In genomic region chr6:100228437-100229424, GRCh38 we compare ENCODE assay signal across 1 cellular context.
TF ChIP-seq lines count a peak whose summit lies in the region.

No MANE protein-coding gene starts in this region.

TF ChIP-seq in HepG2, 621 proteins besides CTCF, POLR2A, EP300 and RAD21 (continued from another document and continues in another):
- TF ChIP-seq THAP9 (CRISPR knock-in tag; IDR thresholded peaks at IDR 0.05; ENCODE audit: borderline replicate concordance) (no peak), ISL2 (CRISPR knock-in tag; IDR thresholded peaks at IDR 0.05) (no peak), ZNF460 (CRISPR knock-in tag; IDR thresholded peaks at IDR 0.05; ENCODE audit: borderline replicate concordance) (no peak), TIGD3 (CRISPR knock-in tag; IDR thresholded peaks at IDR 0.05; ENCODE audit: borderline replicate concordance) (no peak), ZNF333 (CRISPR knock-in tag; IDR thresholded peaks at IDR 0.05; ENCODE audit: borderline replicate concordance) (no peak), RELA (CRISPR knock-in tag; IDR thresholded peaks at IDR 0.05) (no peak), ATF4 (CRISPR knock-in tag; IDR thresholded peaks at IDR 0.05) (no peak), SAP130 (CRISPR knock-in tag; IDR thresholded peaks at IDR 0.05; ENCODE audit: low read depth) (peak; percentile 31; the same call in 1 of the 2 replicates), TFDP2 (CRISPR knock-in tag; IDR thresholded peaks at IDR 0.05) (peak; percentile 64), KDM2A (CRISPR knock-in tag; IDR thresholded peaks at IDR 0.05; ENCODE audit: borderline replicate concordance, low read depth) (peak; percentile 57; the same call in 1 of the 2 replicates), YEATS2 (CRISPR knock-in tag; IDR thresholded peaks at IDR 0.05; ENCODE audit: borderline replicate concordance) (no peak), ZNF263 (CRISPR knock-in tag; IDR thresholded peaks at IDR 0.05) (peak; percentile 50), ZNF12 (CRISPR knock-in tag; IDR thresholded peaks at IDR 0.05) (no peak), TCF12 (IDR thresholded peaks at IDR 0.05) (no peak), TCF12 (CRISPR knock-in tag; IDR thresholded peaks at IDR 0.05) (no peak), ZNF713 (CRISPR knock-in tag; IDR thresholded peaks at IDR 0.05) (no peak), MYC (CRISPR knock-in tag; IDR thresholded peaks at IDR 0.05; ENCODE audit: borderline replicate concordance) (no peak; the same call in 1 of the 2 replicates), KDM5B (CRISPR knock-in tag; IDR thresholded peaks at IDR 0.05; ENCODE audit: borderline replicate concordance) (no peak), HMGXB4 (CRISPR knock-in tag; IDR thresholded peaks at IDR 0.05; ENCODE audit: borderline replicate concordance in 1 of 2, low read depth in 1 of 2) (0 out of 4 replicates have a peak, but pooled peaks of 1 of the 2 experiments have one; percentile 16), POGZ (CRISPR knock-in tag; IDR thresholded peaks at IDR 0.05) (0 out of 2 replicates have a peak, but pooled peaks have one; percentile 33), ZNF567 (CRISPR knock-in tag; IDR thresholded peaks at IDR 0.05; ENCODE audit: borderline replicate concordance) (no peak), ZFP1 (CRISPR knock-in tag; IDR thresholded peaks at IDR 0.05) (no peak), ZFP91 (CRISPR knock-in tag; IDR thresholded peaks at IDR 0.05; ENCODE audit: borderline replicate concordance) (no peak), ZBTB14 (CRISPR knock-in tag; IDR thresholded peaks at IDR 0.05) (peak; percentile 39; the same call in 1 of the 2 replicates), TBX2 (CRISPR knock-in tag; IDR thresholded peaks at IDR 0.05; ENCODE audit: borderline replicate concordance) (no peak), ZNF646 (CRISPR knock-in tag; IDR thresholded peaks at IDR 0.05) (peak; percentile 31; the same call in 1 of the 2 replicates), ZNF138 (CRISPR knock-in tag; IDR thresholded peaks at IDR 0.05; ENCODE audit: low read depth) (no peak), ZNF142 (CRISPR knock-in tag; IDR thresholded peaks at IDR 0.05) (0 out of 2 replicates have a peak, but pooled peaks have one; percentile 35)
